Comparison of ENCODE assay signal across 1 cellular context in genomic region chr7:106060394-106060920, GRCh38.
A peak's percentile ranks its signal among the peaks of the same experiment; 100 is the strongest.
TF ChIP-seq lines count a peak whose summit lies in the region.

No MANE protein-coding gene starts in this region.

TF ChIP-seq in HepG2, 621 proteins besides CTCF, POLR2A, EP300 and RAD21:
- TF ChIP-seq ZNF263 (CRISPR knock-in tag; IDR thresholded peaks at IDR 0.05), result no peak
- TF ChIP-seq SETDB1 (CRISPR knock-in tag; IDR thresholded peaks at IDR 0.05; ENCODE audit: borderline replicate concordance), result no peak
- no peak for TF ChIP-seq RBM39 (IDR thresholded peaks at IDR 0.05; ENCODE audit: low read depth, low read length, poor library complexity, severe bottlenecking)
- TF ChIP-seq, protein P1, sequence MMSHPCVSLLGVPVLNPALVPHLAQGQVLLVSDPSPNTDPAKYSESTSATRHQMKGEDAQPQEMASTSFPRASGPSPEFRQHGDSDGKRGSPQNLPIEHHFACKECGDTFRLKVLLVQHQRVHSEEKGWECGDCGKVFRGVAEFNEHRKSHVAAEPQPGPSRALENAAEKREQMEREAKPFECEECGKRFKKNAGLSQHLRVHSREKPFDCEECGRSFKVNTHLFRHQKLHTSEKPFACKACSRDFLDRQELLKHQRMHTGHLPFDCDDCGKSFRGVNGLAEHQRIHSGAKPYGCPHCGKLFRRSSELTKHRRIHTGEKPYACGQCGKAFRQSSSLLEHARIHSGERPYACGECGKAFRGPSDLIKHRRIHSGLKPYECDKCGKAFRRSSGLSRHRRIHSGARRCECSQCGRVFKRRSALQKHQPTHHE (CRISPR knock-in tag; IDR thresholded peaks at IDR 0.05; ENCODE audit: borderline replicate concordance), result no peak
- peak; percentile 87 for TF ChIP-seq RBAK (CRISPR knock-in tag; IDR thresholded peaks at IDR 0.05)
TF ChIP-seq in HepG2: peak in this region for 1.
